Comparison of ENCODE assay signal across 8 cellular contexts in the genomic region with DNA sequence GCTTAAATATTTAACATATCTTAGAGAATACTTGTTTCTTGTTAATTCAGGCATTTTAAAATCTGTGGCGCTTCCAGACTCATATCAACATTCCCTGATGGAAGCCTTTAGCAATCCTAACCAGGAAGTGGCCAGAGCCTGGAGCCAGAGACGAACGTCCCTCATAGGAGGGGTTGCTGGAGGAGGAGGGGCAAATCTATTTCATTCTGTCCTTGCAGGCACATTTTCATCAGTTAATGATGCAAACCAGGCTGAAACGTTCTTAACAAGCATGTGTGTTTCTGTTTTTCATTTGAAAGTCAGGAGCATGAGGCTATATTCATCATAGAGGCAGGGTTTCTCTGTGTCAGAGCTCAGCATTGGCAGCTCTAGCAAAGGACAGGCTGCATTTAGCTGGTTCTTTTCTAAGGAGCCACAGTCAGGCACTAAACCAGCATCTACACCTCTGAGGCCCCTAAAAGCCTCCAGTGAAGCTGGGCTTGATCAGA. TPM values are rescaled to one million over a fixed set of nuclear protein-coding genes. Genes with fewer than 3 reads are reported as not detected.
DNase-seq lines count a peak whose midpoint lies in the region; ATAC-seq, FAIRE-seq and TF ChIP-seq lines count a peak whose summit lies in the region.

No MANE protein-coding gene starts in this region.

- peaks cover 77% of the 10 kb centered on the region for H3K4me1 Mint-ChIP-seq in HFFc6 (ENCODE audit: low read depth)

- 33 to 56% (median 39%) methylated on average over 4 of the region's 4 CpGs for WGBS in spleen, 5 donors

- TF ChIP-seq POLR2A in spleen (IDR thresholded peaks at IDR 0.05) (no peak), GM12892 (IDR thresholded peaks at IDR 0.05; ENCODE audit: low read depth, low read length) (no peak)

- H3K9me3 Mint-ChIP-seq in HFFc6 = no peaks in the 10 kb centered on the region

- no peaks in the 10 kb centered on the region for H3K36me3 ChIP-seq in ascending aorta
- H3K36me3 ChIP-seq in spleen = no peaks in the 10 kb centered on the region

- intact Hi-C loops in ascending aorta (cut with DNase I) = loop anchor here (1.0 kb wide), 1 partner anchor 17 kb away; no protein-coding TSS in a partner anchor
- intact Hi-C loops in spleen (cut with DNase I; ENCODE audit: low total_unique reads) = no loop called here

- H3K9me3 ChIP-seq in ascending aorta (no peaks in the 10 kb centered on the region), spleen (no peaks in the 10 kb centered on the region)

- peak overlapping the region; percentile 17 to 50 for H3K4me3 ChIP-seq in ascending aorta
- H3K4me3 ChIP-seq in spleen = peak overlapping the region in 2 of 8 donors; percentile 2 to 15

- H3K27me3 ChIP-seq in ascending aorta = no peaks in the 10 kb centered on the region
- no peaks in the 10 kb centered on the region for H3K27me3 ChIP-seq in spleen (replicated peaks in 1 of 7)

- H3K27ac ChIP-seq in ascending aorta (peak overlapping the region; percentile 89 to 95), spleen (peak overlapping the region in 7 of 8 donors; percentile 47 to 76 (median 63))

- no peak for FAIRE-seq in GM12892 (lab: Jason Lieb, UNC)

- peak; percentile 88 for DNase-seq in HFFc6
- DNase-seq in ascending aorta (ENCODE audit: low spot score in 2 of 2) = peak; percentile 31 to 87
- peak; percentile 55 for DNase-seq in iPS-NIHi7 (ENCODE audit: extremely low spot score)
- DNase-seq in spleen = no peak
- no peak for DNase-seq in NCI-H524 (lab: John Stamatoyannopoulos, UW)
- no peak for DNase-seq in GM12892 (ENCODE audit: insufficient read length)
- DNase-seq in T-helper 1 cell = no peak

- H3K4me1 ChIP-seq in ascending aorta (peaks cover 0 to 43% of the 10 kb centered on the region in 2 donors), spleen (peaks cover 0 to 26% (median 13%) of the 10 kb centered on the region in 6 donors)

- peak overlapping the region; percentile 89 for H3K27ac Mint-ChIP-seq in HFFc6

- H3K36me3 Mint-ChIP-seq in HFFc6 (ENCODE audit: low read depth) = peaks cover 10% of the 10 kb centered on the region

- TF ChIP-seq CTCF in HFFc6 (IDR thresholded peaks at IDR 0.05) (no peak), ascending aorta (IDR thresholded peaks at IDR 0.05) (no peak), spleen (IDR thresholded peaks at IDR 0.05 in 8 of 11, conservative IDR thresholded peaks at IDR 0.05 in 3 of 11) (no peak)

- H3K27me3 Mint-ChIP-seq in HFFc6 (ENCODE audit: insufficient read depth) = no peaks in the 10 kb centered on the region

- H3K4me3 Mint-ChIP-seq in HFFc6 = peak overlapping the region; percentile 69

- ATAC-seq in HG03095 (IDR thresholded peaks at IDR 0.05; ENCODE audit: unreplicated experiment) = no peak

RNA-seq across cellular contexts. Expression of a gene that starts 17.8 kb away (rescaled TPM):
- total RNA-seq in HFFc6 (2021; fragmentation: NEBNext Ultra II Directional; extraction: Animal tissue kit (Norgen Biotek cat#: 25700)) = 10 to 100 TPM in 5 of 6 experiments, 1 to 10 TPM in 1; 8.7 to 14.1 (median 13.0) TPM
- total RNA-seq in ascending aorta (0.85 TPM), spleen (10 to 100 TPM; 12.8 to 22.2 (median 18.2) TPM)
- polyA plus RNA-seq in spleen = 10 to 100 TPM in 1 of 3 donors, 1 to 10 TPM in 2; 6.1 to 11.4 (median 7.0) TPM
- 9.1 TPM for polyA plus RNA-seq in GM12892 (2012; ENCODE audit: missing spikeins)

RNA-seq across cellular contexts. Expression of a gene that starts 32.5 kb away (rescaled TPM):
- total RNA-seq in HFFc6 (2021; fragmentation: NEBNext Ultra II Directional; extraction: Animal tissue kit (Norgen Biotek cat#: 25700)) = 100 to 1,000 TPM; 108 to 212 (median 122) TPM
- total RNA-seq in ascending aorta = 57.9 TPM
- 100 to 1,000 TPM; 216 to 828 (median 424) TPM for total RNA-seq in spleen
- polyA plus RNA-seq in spleen = 10 to 100 TPM; 28.6 to 75.0 (median 58.6) TPM
- polyA plus RNA-seq in GM12892 (2012; ENCODE audit: missing spikeins) = 30.6 TPM

RNA-seq across cellular contexts. Expression of a gene that starts 43.8 kb away (rescaled TPM):
- 10 to 100 TPM; 11.5 to 18.6 (median 18.0) TPM for total RNA-seq in HFFc6 (2021; fragmentation: NEBNext Ultra II Directional; extraction: Animal tissue kit (Norgen Biotek cat#: 25700))
- total RNA-seq in ascending aorta (1.9 TPM), spleen (10 to 100 TPM; 19.1 to 44.5 (median 24.7) TPM)
- 10 to 100 TPM in 2 of 3 donors, 1 to 10 TPM in 1; 7.7 to 29.9 (median 10.4) TPM for polyA plus RNA-seq in spleen
- 54.9 TPM for polyA plus RNA-seq in GM12892 (2012; ENCODE audit: missing spikeins)

Comparison
In these comparisons a context has a peak if more than half of its experiments do, and no peak if none do; other contexts are left out.
1. DNase-seq: peak in HFFc6 (single experiment), ascending aorta (2 of 2) and iPS-NIHi7 (single experiment); none in spleen (single experiment), NCI-H524 (0 of 2), GM12892 (single experiment) and T-helper 1 cell (0 of 5).